ENCODE assay signal across 9 cellular contexts in the genomic region with DNA sequence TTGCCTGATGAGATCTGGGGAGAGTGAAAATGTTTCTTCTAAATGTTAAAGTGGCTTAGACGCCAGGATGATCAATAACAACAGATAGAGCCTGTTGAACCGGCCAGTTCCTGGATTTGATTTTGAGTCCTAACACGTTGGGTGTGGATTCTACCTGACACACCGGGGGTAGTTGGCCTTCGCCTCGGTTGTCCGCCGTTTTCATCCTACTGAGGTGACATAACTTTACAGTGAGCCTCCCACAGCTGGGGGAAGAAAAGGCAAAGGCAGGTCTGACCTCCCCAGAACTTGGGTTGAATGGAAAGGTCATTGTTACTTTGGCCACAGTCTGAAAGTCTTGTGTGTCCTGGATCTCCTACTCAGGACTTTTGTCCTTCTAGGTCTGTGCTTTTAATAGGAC. TPM values are rescaled to one million over a fixed set of nuclear protein-coding genes. Genes with fewer than 3 reads are reported as not detected.
DNase-seq lines count a peak whose midpoint lies in the region; ATAC-seq and TF ChIP-seq lines count a peak whose summit lies in the region.
"Had no signal": no experiment of that assay in that cellular context is flagged by ENCODE, and none has a peak within 500 bp of the region (broad histone marks: within the 10 kb centered on the region; RNA-seq: fewer than 3 reads in every experiment).

No MANE protein-coding gene starts in this region.

- peaks cover 29% of the 10 kb centered on the region for H3K4me1 ChIP-seq in lower lobe of right lung
- peaks cover 4 to 24% (median 14%) of the 10 kb centered on the region in 4 donors for H3K4me1 ChIP-seq in transverse colon

- intact Hi-C loops in lower lobe of right lung (cut with DNase I) = no loop called here
- intact Hi-C loops in transverse colon (cut with DNase I; ENCODE audit: low total_unique reads) = no loop called here

- H3K9me3 Mint-ChIP-seq in activated T-cell treated with anti-CD3 and anti-CD28 coated beads, Interleukin-2, amount 50 U/mL, for 24 hours = no peaks in the 10 kb centered on the region

- peaks cover 45% of the 10 kb centered on the region for H3K4me1 Mint-ChIP-seq in activated T-cell treated with anti-CD3 and anti-CD28 coated beads, Interleukin-2, amount 50 U/mL, for 24 hours (ENCODE audit: low read depth)

- no peaks in the 10 kb centered on the region for H3K27me3 Mint-ChIP-seq in activated T-cell treated with anti-CD3 and anti-CD28 coated beads, Interleukin-2, amount 50 U/mL, for 24 hours

- no peak for TF ChIP-seq EP300 in transverse colon (IDR thresholded peaks at IDR 0.05; ENCODE audit: low read depth)

- 51 to 66% methylated on average over 5 to 8 of the region's 8 CpGs for WGBS in transverse colon (ENCODE audit: low coverage in 1 of 2), 2 donors

- H3K9me3 ChIP-seq in lower lobe of right lung = no peaks in the 10 kb centered on the region
- no peaks in the 10 kb centered on the region for H3K9me3 ChIP-seq in transverse colon

- no peak for TF ChIP-seq CTCF in astrocyte of the cerebellum (IDR thresholded peaks at IDR 0.05; ENCODE audit: low read depth, low read length, missing control alignments)
- TF ChIP-seq CTCF in lower lobe of right lung (IDR thresholded peaks at IDR 0.05) = no peak
- TF ChIP-seq CTCF in transverse colon (IDR thresholded peaks at IDR 0.05) = no peak

- no peak for TF ChIP-seq POLR2A in transverse colon (IDR thresholded peaks at IDR 0.05)

- no peak for DNase-seq in activated T-cell treated with anti-CD3 and anti-CD28 coated beads, Interleukin-2, amount 50 U/mL, for 24 hours
- no peak for DNase-seq in activated T-cell treated with anti-CD3 and anti-CD28 coated beads for 4 hours
- DNase-seq in astrocyte of the cerebellum (ENCODE audit: low read depth) = no peak
- DNase-seq in lower lobe of right lung = no peak
- no peak for DNase-seq in transverse colon
- no peak for DNase-seq in AG20443 (ENCODE audit: low spot score)

- H3K4me3 ChIP-seq in astrocyte of the cerebellum (ENCODE audit: low read depth, low read length) (peak overlapping the region; percentile 91), lower lobe of right lung (peak overlapping the region; percentile 99), transverse colon (peak overlapping the region in 3 of 4 donors; percentile 82 to 92 (median 86))

- H3K4me3 Mint-ChIP-seq in activated T-cell treated with anti-CD3 and anti-CD28 coated beads, Interleukin-2, amount 50 U/mL, for 24 hours = peak overlapping the region; percentile 92

- H3K27me3 ChIP-seq in lower lobe of right lung (ENCODE audit: low read depth) (no peaks in the 10 kb centered on the region), transverse colon (no peaks in the 10 kb centered on the region)

- H3K36me3 ChIP-seq in lower lobe of right lung (peaks cover 33% of the 10 kb centered on the region), transverse colon (peaks cover 0 to 19% (median 9%) of the 10 kb centered on the region in 4 donors)

- H3K27ac ChIP-seq in lower lobe of right lung (peak overlapping the region; percentile 96), transverse colon (peak overlapping the region in 3 of 4 donors; percentile 92 to 97 (median 96))

- peaks cover 56% of the 10 kb centered on the region for H3K36me3 Mint-ChIP-seq in activated T-cell treated with anti-CD3 and anti-CD28 coated beads, Interleukin-2, amount 50 U/mL, for 24 hours (ENCODE audit: low read depth)

- ATAC-seq in lower lobe of right lung (no peak), GM21825 (IDR thresholded peaks at IDR 0.05; ENCODE audit: unreplicated experiment) (no peak), GM18870 (IDR thresholded peaks at IDR 0.05; ENCODE audit: unreplicated experiment) (no peak)

- peak overlapping the region; percentile 91 for H3K27ac Mint-ChIP-seq in activated T-cell treated with anti-CD3 and anti-CD28 coated beads, Interleukin-2, amount 50 U/mL, for 24 hours

- in situ Hi-C loops in astrocyte of the cerebellum (cut with HindIII; ENCODE audit: low sequenced_read_pairs) = no loop called here
- in situ Hi-C loops in transverse colon (cut with MboI; ENCODE audit: low pct_ligation_motif_present in 1 of 4, low pct_unique_long_range_greater_than_20kb in 1 of 4, low sequenced_read_pairs in 3 of 4) = no loop called here

RNA-seq across cellular contexts. Expression of gene PGD, which starts 1.1 kb away (rescaled TPM):
- 213 TPM for total RNA-seq in lower lobe of right lung
- total RNA-seq in transverse colon = 10 to 100 TPM; 15.7 to 73.0 (median 66.1) TPM

RNA-seq across cellular contexts. Expression of gene CENPS, which starts 30.2 kb away (rescaled TPM):
- 13.4 TPM for total RNA-seq in lower lobe of right lung
- 1 to 10 TPM in 2 of 4 donors, not detected in 2; 6.8 to 8.2 TPM for total RNA-seq in transverse colon

RNA-seq across cellular contexts. Expression of gene CORT, which starts 49.8 kb away (rescaled TPM):
- total RNA-seq in lower lobe of right lung = not detected
- 1 to 10 TPM in 3 of 4 donors, not detected in 1; 1.1 to 6.4 (median 2.6) TPM for total RNA-seq in transverse colon
- total RNA-seq: HT-29 had no signal
